In genomic region chr7:155612658-155613057, GRCh38 we compare ENCODE assay signal across 29 cellular contexts.
"Had no signal": no experiment of that assay in that cellular context is flagged by ENCODE, and none has a peak within 500 bp of the region (broad histone marks: within the 10 kb centered on the region; RNA-seq: fewer than 3 reads in every experiment).

No MANE protein-coding gene starts in this region.

- H3K36me3 ChIP-seq: colonic mucosa, esophagus muscularis mucosa, esophagus squamous epithelium, gastrocnemius medialis, gastroesophageal sphincter, heart left ventricle, heart right ventricle had no signal

- H3K27me3 ChIP-seq: colonic mucosa, dorsolateral prefrontal cortex, foreskin keratinocyte, gastrocnemius medialis, heart right ventricle had no signal

- H3K4me3 Mint-ChIP-seq: dendritic cell treated with granulocyte-macrophage colony-stimulating factor and Interleukin-4, amounts not matched to agents 40 ng/mL and 50 ng/mL, for 4 days; effector memory CD8-positive, alpha-beta T cell; endodermal cell had no signal

- FAIRE-seq: colon, endometrium, endothelial cell of umbilical vein, frontal cortex had no signal

- H3K27ac Mint-ChIP-seq: dendritic cell treated with granulocyte-macrophage colony-stimulating factor and Interleukin-4, amounts not matched to agents 40 ng/mL and 50 ng/mL, for 4 days; effector memory CD8-positive, alpha-beta T cell; endodermal cell had no signal

- H3K4me3 ChIP-seq: colonic mucosa, coronary artery, dorsolateral prefrontal cortex, esophagus muscularis mucosa, esophagus squamous epithelium, gastrocnemius medialis, gastroesophageal sphincter, heart left ventricle, heart right ventricle had no signal

- ATAC-seq: effector memory CD8-positive, alpha-beta T cell; esophagus mucosa; foreskin keratinocyte; gastrocnemius medialis; gastroesophageal sphincter; heart left ventricle; heart right ventricle had no signal

- DNase-seq: colonic mucosa; cortex of kidney; dermis blood vessel endothelial cell; dorsolateral prefrontal cortex; effector CD4-positive, alpha-beta T cell; effector CD8-positive, alpha-beta T cell; effector memory CD4-positive, alpha-beta T cell; effector memory CD8-positive, alpha-beta T cell; endodermal cell; erythroblast; esophagus squamous epithelium; foreskin fibroblast; foreskin keratinocyte; foreskin melanocyte; gastrocnemius medialis; glutamatergic neuron; head of caudate nucleus; heart left ventricle; heart right ventricle had no signal

- H3K9me3 ChIP-seq: colonic mucosa, esophagus muscularis mucosa, esophagus squamous epithelium, gastrocnemius medialis, gastroesophageal sphincter, heart left ventricle, heart right ventricle had no signal

- H3K4me1 ChIP-seq: colonic mucosa, esophagus muscularis mucosa, esophagus squamous epithelium, foreskin keratinocyte, gastrocnemius medialis, gastroesophageal sphincter, heart left ventricle, heart right ventricle had no signal

- H3K27ac ChIP-seq: colonic mucosa, coronary artery, dorsolateral prefrontal cortex, epithelial cell of prostate, esophagus muscularis mucosa, esophagus squamous epithelium, foreskin keratinocyte, gastrocnemius medialis, gastroesophageal sphincter, heart left ventricle, heart right ventricle had no signal
